In genomic region chr10:6301482-6302083, GRCh38 we compare ENCODE assay signal across 1 cellular context.
TF ChIP-seq lines count a peak whose summit lies in the region.

No MANE protein-coding gene starts in this region.

TF ChIP-seq in HepG2, 621 proteins besides CTCF, POLR2A, EP300 and RAD21 (continued from another document):
- no peak for TF ChIP-seq ZNF615 (CRISPR knock-in tag; IDR thresholded peaks at IDR 0.05; ENCODE audit: borderline replicate concordance)
- no peak for TF ChIP-seq HOXA9 (CRISPR knock-in tag; IDR thresholded peaks at IDR 0.05; ENCODE audit: borderline replicate concordance)
